18 cellular contexts compared by ENCODE assay signal in genomic region chr10:58240531-58240930, GRCh38. TPM values are rescaled to one million over a fixed set of nuclear protein-coding genes. Genes with fewer than 3 reads are reported as not detected.
DNase-seq lines count a peak whose midpoint lies in the region; ATAC-seq and TF ChIP-seq lines count a peak whose summit lies in the region.
"Had no signal": no experiment of that assay in that cellular context is flagged by ENCODE, and none has a peak within 500 bp of the region (broad histone marks: within the 10 kb centered on the region; RNA-seq: fewer than 3 reads in every experiment).

No MANE protein-coding gene starts in this region.

- H3K4me2 ChIP-seq in parathyroid adenoma (ENCODE audit: low read length): no peak overlapping the region

- no peak overlapping the region for H3K4me3 ChIP-seq in HUES64 (ENCODE audit: low read length)
- no peak overlapping the region for H3K4me3 ChIP-seq in choroid plexus epithelial cell (ENCODE audit: low read depth, low read length)
- H3K4me3 ChIP-seq in parathyroid adenoma (ENCODE audit: low read depth, low read length): no peak overlapping the region
- no peak overlapping the region for H3K4me3 ChIP-seq in psoas muscle
- no peak overlapping the region for H3K4me3 ChIP-seq in prostate gland
- H3K4me3 ChIP-seq in aorta (ENCODE audit: low read length in 2 of 2): no peak overlapping the region

- H3K4me1 ChIP-seq in HUES64 (ENCODE audit: insufficient read depth, low read length) (peaks cover 31% of the 10 kb centered on the region; the same call in 1 of the 2 replicates), parathyroid adenoma (peaks cover 13% of the 10 kb centered on the region), psoas muscle (peaks cover 15% of the 10 kb centered on the region), prostate gland (replicated peaks) (no peaks in the 10 kb centered on the region), aorta (ENCODE audit: control insufficient read depth in 1 of 2, insufficient read depth in 2 of 2, low read length in 2 of 2) (no peaks in the 10 kb centered on the region)

- intact Hi-C loops in psoas muscle (cut with DNase I): no loop called here
- intact Hi-C loops in prostate gland (cut with DNase I): no loop called here
- intact Hi-C loops in aorta (cut with DNase I): no loop called here

- 0 out of 2 replicates have a peak overlapping the region, but pooled peaks have one; percentile 2 for H3K9ac ChIP-seq in HUES64 (ENCODE audit: low read depth, low read length)
- no peak overlapping the region for H3K9ac ChIP-seq in parathyroid adenoma

- no peak overlapping the region for H3K4me3 Mint-ChIP-seq in activated T-cell treated with anti-CD3 and anti-CD28 coated beads, Interleukin-2, amount 50 U/mL, for 72 hours
- H3K4me3 Mint-ChIP-seq: activated CD4-positive, alpha-beta T cell treated with anti-CD3 and anti-CD28 coated beads, Interleukin-2, amount 10 ng/mL, durations not matched to agents 7 days and 5 days; natural killer cell had no signal

- DNase-seq in activated T-cell treated with anti-CD3 and anti-CD28 coated beads, Interleukin-2, amount 50 U/mL, for 72 hours: no peak
- DNase-seq in activated T-cell treated with anti-CD3 and anti-CD28 coated beads, Interleukin-2, amount 50 U/mL, for 1 hour: no peak
- DNase-seq in choroid plexus epithelial cell (ENCODE audit: low read depth): peak; percentile 49
- no peak for DNase-seq in psoas muscle
- DNase-seq in prostate gland (ENCODE audit: low spot score): no peak
- no peak for DNase-seq in aorta
- DNase-seq: 8988T; activated CD4-positive, alpha-beta T cell treated with anti-CD3 and anti-CD28 coated beads, Interleukin-2, amount 10 ng/mL, durations not matched to agents 7 days and 5 days; activated CD8-positive, alpha-beta memory T cell treated with anti-CD3 and anti-CD28 coated beads, Interleukin-2, amount 50 U/mL, for 48 hours; activated gamma-delta T cell treated with Interleukin-2 at 50 U/mL for 16 hours; DMS53; natural killer cell; NCI-H524; stimulated activated CD8-positive, alpha-beta memory T cell treated with anti-CD3 and anti-CD28 coated beads, Interleukin-4, amount 100 ng/mL, for 48 hours; substantia nigra had no signal

- TF ChIP-seq CTCF in choroid plexus epithelial cell (conservative IDR thresholded peaks at IDR 0.05; ENCODE audit: low read depth, low read length) (no peak), parathyroid adenoma (IDR thresholded peaks at IDR 0.05) (no peak), psoas muscle (IDR thresholded peaks at IDR 0.05) (no peak), prostate gland (IDR thresholded peaks at IDR 0.05) (no peak)

- peaks cover 0 to 1% of the 10 kb centered on the region in 2 donors for H3K9me3 Mint-ChIP-seq in activated T-cell treated with anti-CD3 and anti-CD28 coated beads, Interleukin-2, amount 50 U/mL, for 72 hours
- H3K9me3 Mint-ChIP-seq: natural killer cell had no signal

- H3K27ac ChIP-seq in HUES64 (ENCODE audit: low read depth, low read length) (no peak overlapping the region), parathyroid adenoma (peak overlapping the region; percentile 40), psoas muscle (no peak overlapping the region), prostate gland (no peak overlapping the region), aorta (ENCODE audit: low read depth in 1 of 2, low read length in 2 of 2) (no peak overlapping the region)
- H3K27ac ChIP-seq: C4-2B had no signal

- no peak for TF ChIP-seq POLR2A in prostate gland (IDR thresholded peaks at IDR 0.05)

- peaks cover 53% of the 10 kb centered on the region for H3K79me2 ChIP-seq in parathyroid adenoma

- no peaks in the 10 kb centered on the region for H3K27me3 Mint-ChIP-seq in activated T-cell treated with anti-CD3 and anti-CD28 coated beads, Interleukin-2, amount 50 U/mL, for 72 hours (ENCODE audit: low read depth)
- H3K27me3 Mint-ChIP-seq: activated CD4-positive, alpha-beta T cell treated with anti-CD3 and anti-CD28 coated beads, Interleukin-2, amount 10 ng/mL, durations not matched to agents 7 days and 5 days had no signal

- WGBS in HUES64: 76% methylated on average over 2 of the region's 4 CpGs
- WGBS in psoas muscle, 3 donors: 76 to 81% (median 79%) methylated on average over 4 of the region's 4 CpGs
- 81% methylated on average over 4 of the region's 4 CpGs for WGBS in prostate gland
- WGBS in aorta, 2 donors: 69 to 73% methylated on average over 4 of the region's 4 CpGs

- peaks cover 4 to 25% of the 10 kb centered on the region in 2 donors for H3K36me3 Mint-ChIP-seq in activated T-cell treated with anti-CD3 and anti-CD28 coated beads, Interleukin-2, amount 50 U/mL, for 72 hours (ENCODE audit: insufficient read depth in 2 of 2)
- H3K36me3 Mint-ChIP-seq: natural killer cell had no signal

- peaks cover 11% of the 10 kb centered on the region; the same call in 1 of the 2 replicates for H3K9me3 ChIP-seq in HUES64 (ENCODE audit: insufficient read depth, low read depth, low read length)
- no peaks in the 10 kb centered on the region for H3K9me3 ChIP-seq in parathyroid adenoma (ENCODE audit: control insufficient read depth, low read length)
- H3K9me3 ChIP-seq in psoas muscle: no peaks in the 10 kb centered on the region
- no peaks in the 10 kb centered on the region for H3K9me3 ChIP-seq in prostate gland
- no peaks in the 10 kb centered on the region for H3K9me3 ChIP-seq in aorta (ENCODE audit: control insufficient read depth, low read length)

- no peaks in the 10 kb centered on the region for H3K27me3 ChIP-seq in HUES64 (ENCODE audit: insufficient read depth, low read length)
- H3K27me3 ChIP-seq in parathyroid adenoma (ENCODE audit: control insufficient read depth, insufficient read depth, low read length): no peaks in the 10 kb centered on the region
- no peaks in the 10 kb centered on the region for H3K27me3 ChIP-seq in psoas muscle (ENCODE audit: insufficient read depth in 3 of 3, low read length in 2 of 3)
- no peaks in the 10 kb centered on the region for H3K27me3 ChIP-seq in prostate gland (replicated peaks; ENCODE audit: insufficient read depth)
- H3K27me3 ChIP-seq in aorta (ENCODE audit: control insufficient read depth in 1 of 2, insufficient read depth in 2 of 2, low read length in 1 of 2): no peaks in the 10 kb centered on the region

- peak overlapping the region; percentile 47 for H3K27ac Mint-ChIP-seq in activated T-cell treated with anti-CD3 and anti-CD28 coated beads, Interleukin-2, amount 50 U/mL, for 72 hours
- H3K27ac Mint-ChIP-seq: activated CD4-positive, alpha-beta T cell treated with anti-CD3 and anti-CD28 coated beads, Interleukin-2, amount 10 ng/mL, durations not matched to agents 7 days and 5 days had no signal

- peaks cover 65% of the 10 kb centered on the region for H3K4me1 Mint-ChIP-seq in activated T-cell treated with anti-CD3 and anti-CD28 coated beads, Interleukin-2, amount 50 U/mL, for 72 hours (ENCODE audit: low read depth)

- no peak overlapping the region for H2AFZ ChIP-seq in parathyroid adenoma

- no peak for ATAC-seq in activated T-cell treated with anti-CD3 and anti-CD28 coated beads, Interleukin-2, amount 50 U/mL, for 72 hours (replicated peaks in 1 of 2)
- ATAC-seq in psoas muscle (no peak), aorta (ENCODE audit: low FRiP score) (no peak)
- ATAC-seq: natural killer cell had no signal

- H3K36me3 ChIP-seq in HUES64 (ENCODE audit: insufficient read depth, low read length) (peaks cover 11% of the 10 kb centered on the region; the same call in 1 of the 2 replicates), parathyroid adenoma (ENCODE audit: control insufficient read depth, insufficient read depth, low read length) (no peaks in the 10 kb centered on the region), psoas muscle (ENCODE audit: insufficient read depth in 1 of 2, low read depth in 1 of 2) (peaks cover 0 to 21% of the 10 kb centered on the region in 2 donors), prostate gland (no peaks in the 10 kb centered on the region), aorta (ENCODE audit: control insufficient read depth in 1 of 2, insufficient read depth in 2 of 2, low read length in 1 of 2) (peaks cover 0 to 3% of the 10 kb centered on the region in 2 donors)

RNA-seq across cellular contexts. Expression of gene IPMK, which starts 27.2 kb away (rescaled TPM):
- total RNA-seq in activated T-cell treated with anti-CD3 and anti-CD28 coated beads, Interleukin-2, amount 50 U/mL, for 72 hours: 1 to 10 TPM; 7.1 to 8.3 TPM
- polyA plus RNA-seq in HUES64 (2013, experiment 1 of 2): 6.8 TPM
- 6.5 TPM for polyA plus RNA-seq in HUES64 (2013, experiment 2 of 2)
- total RNA-seq in psoas muscle (10 to 100 TPM in 1 of 4 donors, 1 to 10 TPM in 3; 3.7 to 10.8 (median 4.4) TPM), prostate gland (1 to 10 TPM; 2.6 to 5.5 TPM), aorta (1 to 10 TPM; 4.5 to 8.1 TPM)
- polyA plus RNA-seq in psoas muscle (1 to 10 TPM; 2.3 to 5.6 (median 2.6) TPM), aorta (1 to 10 TPM in 1 of 2 donors, under 1 TPM in 1; 0.87 to 2.9 TPM)

RNA-seq across cellular contexts. Expression of gene CISD1, which starts 28.4 kb away (rescaled TPM):
- total RNA-seq in activated T-cell treated with anti-CD3 and anti-CD28 coated beads, Interleukin-2, amount 50 U/mL, for 72 hours: 10 to 100 TPM; 34.5 to 37.7 TPM
- polyA plus RNA-seq in HUES64 (2013, experiment 1 of 2): 48.0 TPM
- polyA plus RNA-seq in HUES64 (2013, experiment 2 of 2): 40.1 TPM
- total RNA-seq in psoas muscle (100 to 1,000 TPM in 3 of 4 donors, 10 to 100 TPM in 1; 64.5 to 134 (median 112) TPM), prostate gland (10 to 100 TPM; 10.3 to 16.9 TPM), aorta (10 to 100 TPM; 28.8 to 30.7 TPM)
- polyA plus RNA-seq in psoas muscle (10 to 100 TPM; 87.7 to 95.3 (median 89.1) TPM), aorta (10 to 100 TPM; 33.7 to 47.7 TPM)
